In the genomic region with DNA sequence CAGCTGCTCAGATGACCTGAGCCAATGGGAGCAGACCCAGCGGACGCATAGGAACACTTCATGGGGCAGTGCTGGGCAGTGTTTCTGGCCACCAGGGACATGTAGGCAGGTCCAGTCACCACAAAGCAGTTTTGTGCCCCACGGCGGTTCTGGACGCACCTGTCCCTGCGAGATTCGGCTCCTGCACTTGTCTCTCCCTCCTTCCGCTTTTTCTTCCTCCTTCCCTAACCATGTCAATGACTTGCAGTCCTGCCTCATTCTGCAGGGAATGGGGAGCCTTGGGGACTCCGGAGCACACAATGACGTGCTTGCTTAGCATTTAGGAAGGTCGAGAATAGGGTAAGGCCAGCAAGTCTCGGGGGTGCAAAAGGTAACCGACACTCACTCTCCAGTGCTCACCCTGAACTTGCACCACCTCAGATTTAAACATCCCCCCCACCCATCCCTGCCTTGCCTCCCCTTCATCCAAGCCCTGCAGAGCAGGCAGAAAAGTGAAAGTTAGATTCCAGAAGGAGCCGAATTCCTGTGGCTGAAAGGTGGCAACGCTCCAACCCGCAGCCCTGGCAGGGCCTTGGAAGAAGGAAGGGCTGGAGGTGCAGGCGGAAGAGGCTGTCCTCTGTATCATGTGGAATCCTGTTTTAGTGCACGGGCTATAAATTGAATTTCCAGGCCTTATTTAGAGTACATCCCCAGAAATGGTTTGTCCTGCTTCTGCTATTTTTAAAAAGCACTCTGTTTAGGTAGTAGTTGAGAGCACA, we compare ENCODE assay signal across 9 cellular contexts. TPM values are rescaled to one million over a fixed set of nuclear protein-coding genes. Genes with fewer than 3 reads are reported as not detected.
A peak's percentile ranks its signal among the peaks of the same experiment; 100 is the strongest.
DNase-seq lines count a peak whose midpoint lies in the region; ATAC-seq and TF ChIP-seq lines count a peak whose summit lies in the region.
"Had no signal": no experiment of that assay in that cellular context is flagged by ENCODE, and none has a peak within 500 bp of the region (broad histone marks: within the 10 kb centered on the region; RNA-seq: fewer than 3 reads in every experiment).

No MANE protein-coding gene starts in this region.

- DNase-seq in A172 (ENCODE audit: low spot score) (peak; percentile 94), dermis blood vessel endothelial cell (peak; percentile 87), DMS153 (lab: John Stamatoyannopoulos, UW) (no peak), GM10266 (ENCODE audit: extremely low spot score) (no peak)
- DNase-seq in activated T-cell treated with anti-CD3 and anti-CD28 coated beads, Interleukin-2, amount 50 U/mL, for 1 hour, result no peak
- DNase-seq: nephron progenitor cell had no signal

- peak overlapping the region in 2 of 3 donors; percentile 2 to 67 for H3K27ac Mint-ChIP-seq in IgD-negative memory B cell
- H3K27ac Mint-ChIP-seq: nephron progenitor cell had no signal

- peaks cover 4 to 5% (median 4%) of the 10 kb centered on the region in 3 donors for H3K4me1 Mint-ChIP-seq in IgD-negative memory B cell

- no peaks in the 10 kb centered on the region for H3K27me3 Mint-ChIP-seq in IgD-negative memory B cell

- no peak overlapping the region for H3K9ac ChIP-seq in muscle layer of colon (ENCODE audit: low read length)

- no peaks in the 10 kb centered on the region for H3K9me3 ChIP-seq in muscle layer of colon (ENCODE audit: low read length)

- ATAC-seq in GM21786 (IDR thresholded peaks at IDR 0.05; ENCODE audit: unreplicated experiment), result no peak

- H3K9me3 Mint-ChIP-seq in IgD-negative memory B cell, result no peaks in the 10 kb centered on the region
- H3K9me3 Mint-ChIP-seq: nephron progenitor cell had no signal

- H3K4me1 ChIP-seq in muscle layer of colon (ENCODE audit: insufficient read depth, low read length), result peaks cover 11% of the 10 kb centered on the region

- H3K27me3 ChIP-seq in muscle layer of colon (ENCODE audit: control insufficient read depth in 1 of 2, insufficient read depth in 2 of 2, low read length in 2 of 2), result no peaks in the 10 kb centered on the region

- peaks cover 2% of the 10 kb centered on the region for H3K36me3 Mint-ChIP-seq in IgD-negative memory B cell

- no peak overlapping the region for H3K4me3 Mint-ChIP-seq in IgD-negative memory B cell
- H3K4me3 Mint-ChIP-seq: nephron progenitor cell had no signal

- H3K27ac ChIP-seq in muscle layer of colon (ENCODE audit: low read depth, low read length), result peak overlapping the region; percentile 52

- H3K36me3 ChIP-seq in muscle layer of colon (ENCODE audit: insufficient read depth, low read length), result no peaks in the 10 kb centered on the region

- TF ChIP-seq CTCF in GM10266 (IDR thresholded peaks at IDR 0.05; ENCODE audit: control insufficient read depth, insufficient read depth, low read depth, missing control alignments), result no peak

- peak overlapping the region in 1 of 2 donors; percentile 37 for H3K4me3 ChIP-seq in muscle layer of colon (ENCODE audit: low read depth in 1 of 2, low read length in 2 of 2)

RNA-seq across cellular contexts. Expression of gene ATG16L1, which starts 40.5 kb away (rescaled TPM):
- total RNA-seq in A172 (2014; rRNA removed; shearing (Covaris generic)), result 42.3 and 53.6 TPM in 2 replicates
- 11.2 TPM for polyA plus RNA-seq in IgD-negative memory B cell
- total RNA-seq in dermis blood vessel endothelial cell, result 39.3 and 57.7 TPM in 2 replicates

Comparison
In these comparisons a context has a peak if more than half of its experiments do, and no peak if none do; other contexts are left out.
1. DNase-seq: peak in A172 (single experiment) and dermis blood vessel endothelial cell (single experiment); none in activated T-cell treated with anti-CD3 and anti-CD28 coated beads, Interleukin-2, amount 50 U/mL, for 1 hour (single experiment), DMS153 (single experiment) and GM10266 (single experiment).